Comparison of ENCODE assay signal across 17 cellular contexts in the genomic region with DNA sequence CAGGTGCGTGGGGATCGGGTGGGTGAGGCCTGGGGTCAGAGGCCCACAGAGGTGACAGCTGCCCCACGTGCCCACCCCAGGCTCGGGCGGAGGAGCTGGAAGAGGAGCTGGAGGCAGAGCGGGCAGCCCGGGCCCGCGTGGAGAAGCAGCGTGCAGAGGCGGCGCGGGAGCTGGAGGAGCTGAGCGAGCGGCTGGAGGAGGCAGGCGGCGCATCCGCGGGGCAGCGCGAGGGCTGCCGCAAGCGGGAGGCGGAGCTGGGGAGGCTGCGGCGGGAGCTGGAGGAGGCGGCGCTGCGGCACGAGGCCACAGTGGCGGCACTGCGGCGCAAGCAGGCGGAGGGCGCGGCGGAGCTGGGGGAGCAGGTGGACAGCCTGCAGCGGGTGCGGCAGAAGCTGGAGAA. TPM values are rescaled to one million over a fixed set of nuclear protein-coding genes. Genes with fewer than 3 reads are reported as not detected.
DNase-seq lines count a peak whose midpoint lies in the region; ATAC-seq, FAIRE-seq and TF ChIP-seq lines count a peak whose summit lies in the region.
"Had no signal": no experiment of that assay in that cellular context is flagged by ENCODE, and none has a peak within 500 bp of the region (broad histone marks: within the 10 kb centered on the region; RNA-seq: fewer than 3 reads in every experiment).

No MANE protein-coding gene starts in this region.

- ATAC-seq in left lung = peak; percentile 56
- no peak for ATAC-seq in HG03108 (IDR thresholded peaks at IDR 0.05; ENCODE audit: unreplicated experiment)
- ATAC-seq: body of pancreas had no signal

- H2AK5ac ChIP-seq in H1 (ENCODE audit: low read depth, low read length) = no peak overlapping the region

- H3K9me3 Mint-ChIP-seq in activated naive CD4-positive, alpha-beta T cell treated with anti-CD3 and anti-CD28 coated beads, Interleukin-2, amount 10 ng/mL, durations not matched to agents 7 days and 5 days = no peaks in the 10 kb centered on the region
- H3K9me3 Mint-ChIP-seq: naive thymus-derived CD8-positive, alpha-beta T cell had no signal

- H3K18ac ChIP-seq in H1 (ENCODE audit: extremely low read depth, low read length) = no peak overlapping the region

- no peaks in the 10 kb centered on the region; the same call in 1 of the 2 replicates for H3K23me2 ChIP-seq in H1 (ENCODE audit: low read depth, low read length)

- H3K27me3 ChIP-seq in H1 (replicated peaks in 1 of 4; ENCODE audit: control insufficient read depth in 3 of 4, extremely low read depth in 1 of 4, insufficient read depth in 3 of 4, low read length in 3 of 4) = no peaks in the 10 kb centered on the region
- H3K27me3 ChIP-seq in left lung = no peaks in the 10 kb centered on the region
- H3K27me3 ChIP-seq: body of pancreas, esophagus muscularis mucosa, spleen had no signal

- 0 out of 2 replicates have a peak overlapping the region, but pooled peaks have one; percentile 35 for H2BK5ac ChIP-seq in H1 (ENCODE audit: low read depth, low read length)

- H3K4ac ChIP-seq in H1 (replicated peaks; ENCODE audit: insufficient read length, low read depth, low read length) = no peak overlapping the region

- H2BK120ac ChIP-seq in H1 (replicated peaks; ENCODE audit: low read depth, low read length) = no peak overlapping the region

- no peak overlapping the region for H4K5ac ChIP-seq in H1 (ENCODE audit: insufficient read length, low read depth, low read length)

- intact Hi-C loops in left lung (cut with DNase I) (no loop called here), kidney (cut with DNase I) (no loop called here)

- peaks cover 2 to 16% (median 11%) of the 10 kb centered on the region in 4 experiments; a peak in 5 of 8 replicates for H3K36me3 ChIP-seq in H1 (ENCODE audit: control insufficient read depth in 2 of 4, insufficient read depth in 4 of 4, low read length in 3 of 4)
- peaks cover 0 to 96% of the 10 kb centered on the region in 2 donors for H3K36me3 ChIP-seq in left lung
- H3K36me3 ChIP-seq in kidney (ENCODE audit: control insufficient read depth in 1 of 2, insufficient read depth in 2 of 2, low read length in 2 of 2) = peaks cover 18 to 26% of the 10 kb centered on the region in 2 donors

- no peaks in the 10 kb centered on the region for H3K4me1 Mint-ChIP-seq in activated naive CD4-positive, alpha-beta T cell treated with anti-CD3 and anti-CD28 coated beads, Interleukin-2, amount 10 ng/mL, durations not matched to agents 7 days and 5 days

- H2AFZ ChIP-seq in H1 (ENCODE audit: low read length) = no peak overlapping the region

- H3K27me3 Mint-ChIP-seq in activated naive CD4-positive, alpha-beta T cell treated with anti-CD3 and anti-CD28 coated beads, Interleukin-2, amount 10 ng/mL, durations not matched to agents 7 days and 5 days = no peaks in the 10 kb centered on the region
- H3K27me3 Mint-ChIP-seq: naive thymus-derived CD8-positive, alpha-beta T cell had no signal

- no peak overlapping the region for H3K27ac Mint-ChIP-seq in activated naive CD4-positive, alpha-beta T cell treated with anti-CD3 and anti-CD28 coated beads, Interleukin-2, amount 10 ng/mL, durations not matched to agents 7 days and 5 days

- no peak overlapping the region for H3K4me2 ChIP-seq in H1 (ENCODE audit: insufficient read depth in 1 of 2, low read depth in 2 of 2, low read length in 2 of 2)

- no peak overlapping the region for H3K23ac ChIP-seq in H1 (ENCODE audit: insufficient read length)

- H3K27ac ChIP-seq in H1 (ENCODE audit: low read depth, low read length) (no peak overlapping the region), left lung (no peak overlapping the region), temporal lobe (ENCODE audit: low read depth, low read length) (peak overlapping the region; percentile 85), kidney (ENCODE audit: low read depth in 2 of 2, low read length in 2 of 2) (no peak overlapping the region)
- H3K27ac ChIP-seq: body of pancreas, spleen had no signal

- no peak for TF ChIP-seq EP300 in H1 (IDR thresholded peaks at IDR 0.05; ENCODE audit: borderline replicate concordance in 1 of 2, low read depth in 2 of 2, low read length in 2 of 2)

- CTCF ChIA-PET in activated naive CD4-positive, alpha-beta T cell treated with anti-CD3 and anti-CD28 coated beads, Interleukin-2, amount 10 ng/mL, durations not matched to agents 7 days and 5 days (lab: Charles Lee) = interaction anchor here (1.3 kb wide), 1 partner anchor 123 kb away, joined by 5 read pairs; no protein-coding TSS in a partner anchor
- CTCF ChIA-PET in H1 (lab: Charles Lee; ENCODE audit: partially characterized antibody) = interaction anchor here (1.4 to 4.7 kb wide), 5 partner anchors 13 to 122 kb away, joined by 4 to 64 read pairs (median 16); partner anchors contain the start of genes ACSS2 and GGT7

- no peak overlapping the region for H2BK15ac ChIP-seq in H1 (ENCODE audit: low read length)

- in situ Hi-C loops in ACHN (cut with HindIII; ENCODE audit: low pct_ligation_motif_present, low pct_unique_long_range_greater_than_20kb, low sequenced_read_pairs) = no loop called here

- POLR2A ChIA-PET in H1 (lab: Charles Lee; ENCODE audit: partially characterized antibody) = interaction anchor here (1.1 to 1.4 kb wide), 3 partner anchors 9 to 10 kb away, joined by 3 read pairs; no protein-coding TSS in a partner anchor

- H3K36me3 Mint-ChIP-seq in activated naive CD4-positive, alpha-beta T cell treated with anti-CD3 and anti-CD28 coated beads, Interleukin-2, amount 10 ng/mL, durations not matched to agents 7 days and 5 days = peaks cover 27% of the 10 kb centered on the region

- no peak overlapping the region for H3K9ac ChIP-seq in H1 (replicated peaks in 1 of 4; ENCODE audit: extremely low read depth in 1 of 4, low read depth in 3 of 4, low read length in 3 of 4)
- H3K9ac ChIP-seq in kidney (ENCODE audit: low read length in 2 of 2) = no peak overlapping the region

- peak; percentile 25 for DNase-seq in activated naive CD4-positive, alpha-beta T cell treated with anti-CD3 and anti-CD28 coated beads, Interleukin-2, amount 10 ng/mL, durations not matched to agents 7 days and 5 days
- DNase-seq in activated naive CD4-positive, alpha-beta T cell (lab: John Stamatoyannopoulos, UW) = no peak
- no peak for DNase-seq in H1 (ENCODE audit: low read depth in 1 of 2, low spot score in 2 of 2)
- DNase-seq in left lung = peak in 1 of 2 donors; percentile 83
- DNase-seq in kidney = no peak
- no peak for DNase-seq in ACHN
- DNase-seq: activated T-cell treated with anti-CD3 and anti-CD28 coated beads, Interleukin-2, amount 50 U/mL, for 1 hour; body of pancreas; naive thymus-derived CD8-positive, alpha-beta T cell; NCI-H1048; NCI-H524 treated with DMSO at 0.1 percent for 48 hours; spleen had no signal

- TF ChIP-seq CTCF in H1 (IDR thresholded peaks at IDR 0.05; ENCODE audit: control extremely low read depth in 1 of 3, insufficient read depth in 1 of 3, low read depth in 1 of 3, low read length in 3 of 3) (no peak), left lung (IDR thresholded peaks at IDR 0.05) (no peak), kidney (IDR thresholded peaks at IDR 0.05; ENCODE audit: borderline replicate concordance, extremely low read depth, insufficient read depth) (no peak)

- H4K91ac ChIP-seq in H1 (replicated peaks; ENCODE audit: insufficient read length, low read length) = no peak overlapping the region

- no peaks in the 10 kb centered on the region for H3K79me1 ChIP-seq in H1 (ENCODE audit: low read depth, low read length)

- 89% methylated on average over 19 of the region's 39 CpGs; no CpG with 5 or more reads in 1 of the 2 experiments for WGBS in H1 (ENCODE audit: extremely low coverage in 1 of 2, insufficient coverage in 1 of 2, insufficient read length in 1 of 2, insufficient replicate concordance in 2 of 2, low coverage in 1 of 2, low lambda C conversion rate in 2 of 2, missing lambda C conversion rate in 1 of 2), 2 experiments

- no peaks in the 10 kb centered on the region for H3K79me2 ChIP-seq in H1 (ENCODE audit: control insufficient read depth in 1 of 2, insufficient read depth in 2 of 2, low read length in 2 of 2)

- TF ChIP-seq POLR2A in H1 (IDR thresholded peaks at IDR 0.05; ENCODE audit: control extremely low read depth in 1 of 2, low read depth in 2 of 2, low read length in 2 of 2) = no peak

- H3K4me3 Mint-ChIP-seq in activated naive CD4-positive, alpha-beta T cell treated with anti-CD3 and anti-CD28 coated beads, Interleukin-2, amount 10 ng/mL, durations not matched to agents 7 days and 5 days = no peak overlapping the region

- H2BK12ac ChIP-seq in H1 (ENCODE audit: low read depth, low read length) = no peak overlapping the region

- FAIRE-seq in H1 (lab: Jason Lieb, UNC) (no peak), kidney (lab: Jason Lieb, UNC) (no peak)
- FAIRE-seq: islet of Langerhans had no signal

- no peak overlapping the region for H3K56ac ChIP-seq in H1 (replicated peaks; ENCODE audit: insufficient read length, low read depth, low read length)

- no peak overlapping the region for H4K8ac ChIP-seq in H1 (ENCODE audit: extremely low read depth, insufficient read depth, low read length)

- no peak overlapping the region for H3K4me3 ChIP-seq in H1 (ENCODE audit: extremely low read depth in 1 of 4, insufficient read depth in 2 of 4, low read depth in 3 of 4, low read length in 4 of 4)
- H3K4me3 ChIP-seq in left lung = no peak overlapping the region
- H3K4me3 ChIP-seq in kidney (ENCODE audit: low read length in 2 of 2) = no peak overlapping the region
- H3K4me3 ChIP-seq: body of pancreas, spleen had no signal

- no peak for TF ChIP-seq RAD21 in H1 (IDR thresholded peaks at IDR 0.05 in 1 of 2, conservative IDR thresholded peaks at IDR 0.05 in 1 of 2; ENCODE audit: low read depth in 2 of 2, low read length in 2 of 2)

- peaks cover 3 to 9% of the 10 kb centered on the region in 2 experiments for H4K20me1 ChIP-seq in H1 (replicated peaks in 1 of 2; ENCODE audit: control insufficient read depth in 1 of 2, insufficient read depth in 2 of 2, low read length in 2 of 2)

- H3K4me1 ChIP-seq in H1 (replicated peaks in 1 of 4; ENCODE audit: control insufficient read depth in 3 of 4, insufficient read depth in 4 of 4, low read length in 3 of 4) = peaks cover 0 to 2% (median 0%) of the 10 kb centered on the region in 4 experiments; a peak in 1 of 7 replicates
- H3K4me1 ChIP-seq in left lung = no peaks in the 10 kb centered on the region
- peaks cover 0 to 8% of the 10 kb centered on the region in 2 donors for H3K4me1 ChIP-seq in kidney (ENCODE audit: control insufficient read depth in 1 of 2, insufficient read depth in 1 of 2, low read depth in 1 of 2, low read length in 2 of 2)
- H3K4me1 ChIP-seq: body of pancreas, spleen had no signal

- no peak overlapping the region for H2BK20ac ChIP-seq in H1 (ENCODE audit: low read length)

- no peak overlapping the region for H3K14ac ChIP-seq in H1 (ENCODE audit: insufficient read length)

- H3K9me3 ChIP-seq in H1 (ENCODE audit: insufficient read depth in 2 of 2, low read depth in 1 of 2, low read length in 1 of 2) = no peaks in the 10 kb centered on the region
- H3K9me3 ChIP-seq in left lung = no peaks in the 10 kb centered on the region
- no peaks in the 10 kb centered on the region for H3K9me3 ChIP-seq in kidney (ENCODE audit: control insufficient read depth in 1 of 2, low read length in 2 of 2)
- H3K9me3 ChIP-seq: body of pancreas, esophagus muscularis mucosa, spleen had no signal

RNA-seq across cellular contexts. Expression of gene MYH7B, which starts 41.5 kb away (rescaled TPM):
- total RNA-seq in H1 (2021; fragmentation: NEBNext Ultra II Directional; extraction: Animal tissue kit (Norgen Biotek cat#: 25700)) = 0.30 and 0.69 TPM in 2 replicates
- polyA plus RNA-seq in H1 (2011; rRNA removed) (0.15 and 0.25 TPM in 2 replicates), kidney (ENCODE audit: insufficient read depth, low read depth, low replicate concordance) (3.7 TPM)
- polyA plus RNA-seq in H1 (2011; cell fraction: cytosol; rRNA removed) = 0.25 TPM
- polyA plus RNA-seq in H1 (2011; cell fraction: nucleus; rRNA removed) = 1.9 TPM
- 0.10 to 1.1 TPM (median 0.71 TPM) in 4 replicates for polyA plus RNA-seq in H1 (2012, experiment 1 of 2)
- 0.03 TPM for polyA plus RNA-seq in H1 (2012, experiment 2 of 2)
- 0.20 TPM for polyA plus RNA-seq in H1 (2013, experiment 1 of 2)
- polyA plus RNA-seq in H1 (2013, experiment 2 of 2) = 0.24 TPM
- 0.10 and 0.32 TPM in 2 replicates for polyA minus RNA-seq in H1 (2011; rRNA and poly(A)+ RNA removed)
- polyA minus RNA-seq in H1 (2011; cell fraction: cytosol; rRNA and poly(A)+ RNA removed) = not detected
- 0.60 TPM for polyA minus RNA-seq in H1 (2011; cell fraction: nucleus; rRNA and poly(A)+ RNA removed)
- total RNA-seq in left lung (under 1 TPM; 0.34 to 0.41 TPM), temporal lobe (under 0.01 TPM), kidney (0.76 TPM)
- total RNA-seq: HT1080 had no signal

RNA-seq across cellular contexts. Expression of gene GSS, which starts 41.6 kb away (rescaled TPM):
- total RNA-seq in H1 (2021; fragmentation: NEBNext Ultra II Directional; extraction: Animal tissue kit (Norgen Biotek cat#: 25700)) = 29.4 and 34.6 TPM in 2 replicates
- polyA plus RNA-seq in H1 (2011; rRNA removed) (43.2 and 46.4 TPM in 2 replicates), kidney (ENCODE audit: insufficient read depth, low read depth, low replicate concordance) (71.5 TPM)
- 57.0 TPM for polyA plus RNA-seq in H1 (2011; cell fraction: cytosol; rRNA removed)
- 110 TPM for polyA plus RNA-seq in H1 (2011; cell fraction: nucleus; rRNA removed)
- 32.9 to 43.7 TPM (median 40.4 TPM) in 4 replicates for polyA plus RNA-seq in H1 (2012, experiment 1 of 2)
- 41.7 TPM for polyA plus RNA-seq in H1 (2012, experiment 2 of 2)
- polyA plus RNA-seq in H1 (2013, experiment 1 of 2) = 28.0 TPM
- 24.7 TPM for polyA plus RNA-seq in H1 (2013, experiment 2 of 2)
- polyA minus RNA-seq in H1 (2011; rRNA and poly(A)+ RNA removed) = 47.2 and 47.6 TPM in 2 replicates
- 15.7 TPM for polyA minus RNA-seq in H1 (2011; cell fraction: cytosol; rRNA and poly(A)+ RNA removed)
- 35.8 TPM for polyA minus RNA-seq in H1 (2011; cell fraction: nucleus; rRNA and poly(A)+ RNA removed)
- total RNA-seq in left lung (10 to 100 TPM; 41.6 to 49.4 TPM), temporal lobe (22.6 TPM), kidney (54.9 TPM)
